In the genomic region with DNA sequence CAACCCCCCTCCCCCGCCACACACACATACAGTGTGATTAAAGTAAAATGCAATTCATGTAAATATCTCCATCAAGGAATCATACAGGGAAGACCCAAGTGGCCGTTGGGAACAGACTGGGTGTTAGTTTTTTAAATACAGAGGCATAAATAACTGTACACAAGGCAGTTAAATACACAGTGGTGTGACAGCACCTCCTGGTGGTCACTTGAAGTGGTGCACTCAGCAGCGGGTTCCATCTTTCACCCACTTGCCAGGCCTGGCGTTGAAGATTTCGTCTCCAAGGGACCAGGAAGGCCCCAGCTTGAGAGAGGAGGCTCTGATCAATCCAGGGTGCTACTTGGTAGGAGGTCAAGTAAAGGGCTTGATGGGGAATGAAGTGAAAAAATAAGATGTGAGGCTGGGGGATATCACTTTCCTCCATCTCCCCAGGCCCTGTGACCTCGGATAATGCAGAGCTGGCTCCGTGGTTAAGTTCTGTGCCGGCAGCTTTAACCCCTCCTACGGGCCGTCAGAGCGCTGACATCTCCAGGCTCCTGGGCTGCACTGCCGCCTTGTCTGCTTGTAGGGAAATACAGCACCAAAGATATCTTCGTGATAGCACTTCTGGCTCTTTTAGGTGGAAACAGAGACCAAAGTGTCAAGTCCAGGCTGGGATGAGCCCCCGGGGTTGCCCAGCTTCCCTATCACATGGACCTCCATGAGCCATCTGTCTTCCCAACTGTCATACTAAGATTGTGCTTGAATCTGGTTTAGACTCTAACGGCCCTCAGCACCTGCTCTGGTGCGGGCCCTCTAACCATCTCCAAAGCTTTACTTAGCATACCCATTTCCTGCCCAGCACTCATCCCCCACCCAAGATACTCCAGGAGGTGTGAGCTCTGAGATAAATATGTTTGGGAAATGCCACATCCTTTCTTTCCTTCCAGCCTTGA, we compare ENCODE assay signal across 8 cellular contexts. TPM values are rescaled to one million over a fixed set of nuclear protein-coding genes. Genes with fewer than 3 reads are reported as not detected.
DNase-seq lines count a peak whose midpoint lies in the region; ATAC-seq, FAIRE-seq and TF ChIP-seq lines count a peak whose summit lies in the region.

No MANE protein-coding gene starts in this region.

- H3K4me1 ChIP-seq in A549 (no peaks in the 10 kb centered on the region), heart right ventricle (peaks cover 0 to 26% (median 5%) of the 10 kb centered on the region in 9 donors), smooth muscle cell (ENCODE audit: low read depth) (no peaks in the 10 kb centered on the region)

- DNase-seq in A549 (ENCODE audit: low read depth in 1 of 2, low spot score in 1 of 2) (peak in 1 of 2 experiments; percentile 60), heart right ventricle (peak; percentile 64 to 67), smooth muscle cell (lab: John Stamatoyannopoulos, UW; ENCODE audit: unreplicated experiment) (peak; percentile 3)
- DNase-seq in activated naive CD8-positive, alpha-beta T cell treated with anti-CD3 and anti-CD28 coated beads for 36 hours, result peak; percentile 56

- H3F3A ChIP-seq in smooth muscle cell (ENCODE audit: low read depth), result no peaks in the 10 kb centered on the region

- no peaks in the 10 kb centered on the region for H3K9me3 Mint-ChIP-seq in activated naive CD8-positive, alpha-beta T cell treated with anti-CD3 and anti-CD28 coated beads for 36 hours

- peaks cover 0 to 24% (median 0%) of the 10 kb centered on the region in 9 donors for H3K36me3 ChIP-seq in heart right ventricle
- H3K36me3 ChIP-seq in smooth muscle cell (ENCODE audit: low read depth), result no peaks in the 10 kb centered on the region

- H3K27ac ChIP-seq in A549 (no peak overlapping the region), heart right ventricle (no peak overlapping the region), smooth muscle cell (ENCODE audit: low read depth) (no peak overlapping the region)

- no peak overlapping the region for H3K27ac Mint-ChIP-seq in activated naive CD8-positive, alpha-beta T cell treated with anti-CD3 and anti-CD28 coated beads for 36 hours

- H3K4me1 Mint-ChIP-seq in activated naive CD8-positive, alpha-beta T cell treated with anti-CD3 and anti-CD28 coated beads for 36 hours, result peaks cover 5% of the 10 kb centered on the region

- CTCF ChIA-PET in A549 (lab: Yijun Ruan, JAX), result interaction anchor here (0.7 to 23.8 kb wide), 56 partner anchors 9 to 458 kb away, joined by 3 to 500 read pairs (median 4); a partner anchor contains a TSS

- H3K79me2 ChIP-seq in smooth muscle cell (ENCODE audit: low read depth), result no peaks in the 10 kb centered on the region

- 56% methylated on average over 16 of the region's 16 CpGs for WGBS in A549 (ENCODE audit: missing lambda C conversion rate)
- WGBS in heart right ventricle, 2 donors, result 45 to 48% methylated on average over 16 of the region's 16 CpGs
- 60% methylated on average over 16 of the region's 16 CpGs for WGBS in smooth muscle cell (ENCODE audit: low lambda C conversion rate)

- H3K4me2 ChIP-seq in A549 (no peak overlapping the region), smooth muscle cell (no peak overlapping the region)

- H3K4me3 ChIP-seq in A549 (no peak overlapping the region), GM12875 (ENCODE audit: low read depth, low read length) (no peak overlapping the region), heart right ventricle (no peak overlapping the region), smooth muscle cell (no peak overlapping the region)

- no peak overlapping the region for H3K4me3 Mint-ChIP-seq in activated naive CD8-positive, alpha-beta T cell treated with anti-CD3 and anti-CD28 coated beads for 36 hours

- no peak for FAIRE-seq in A549 (lab: Jason Lieb, UNC)

- no peaks in the 10 kb centered on the region for H3K9me3 ChIP-seq in A549
- H3K9me3 ChIP-seq in heart right ventricle, result no peaks in the 10 kb centered on the region
- no peaks in the 10 kb centered on the region for H3K9me3 ChIP-seq in smooth muscle cell (replicated peaks; ENCODE audit: low read depth)

- TF ChIP-seq POLR2A in A549 (IDR thresholded peaks at IDR 0.05; ENCODE audit: low read length), result no peak

- H3K36me3 Mint-ChIP-seq in activated naive CD8-positive, alpha-beta T cell treated with anti-CD3 and anti-CD28 coated beads for 36 hours, result no peaks in the 10 kb centered on the region

- peaks cover 0 to 6% (median 0%) of the 10 kb centered on the region in 7 donors for H3K27me3 ChIP-seq in heart right ventricle
- no peaks in the 10 kb centered on the region for H3K27me3 ChIP-seq in smooth muscle cell (ENCODE audit: low read depth)

- H2AFZ ChIP-seq in smooth muscle cell (ENCODE audit: low read depth), result no peak overlapping the region

- H4K20me1 ChIP-seq in smooth muscle cell (ENCODE audit: low read depth), result no peaks in the 10 kb centered on the region

- H3K27me3 Mint-ChIP-seq in activated naive CD8-positive, alpha-beta T cell treated with anti-CD3 and anti-CD28 coated beads for 36 hours, result no peaks in the 10 kb centered on the region

- peak; percentile 76 to 82 for TF ChIP-seq RAD21 in A549 (conservative IDR thresholded peaks at IDR 0.05 in 1 of 2, IDR thresholded peaks at IDR 0.05 in 1 of 2)

- ATAC-seq in A549 (peak; percentile 31 to 65; a peak in 3 of 6 replicates), SK-N-SH treated with all-trans-retinoic acid at 6 μM for 48 hours (peak; percentile 74), heart right ventricle (peak; percentile 40 to 61 (median 54)), GM21786 (IDR thresholded peaks at IDR 0.05; ENCODE audit: unreplicated experiment) (no peak), GM21381 (IDR thresholded peaks at IDR 0.05; ENCODE audit: unreplicated experiment) (no peak)

- intact Hi-C loops in heart right ventricle (cut with DNase I), result loop anchor here in 9 of 10 donors (1.0 to 10.0 kb wide), 14 partner anchors 41 to 419 kb away; a partner anchor contains a TSS

- POLR2A ChIA-PET in A549 (lab: Yijun Ruan, JAX), result no interaction called here

- no peak for TF ChIP-seq EP300 in A549 (IDR thresholded peaks at IDR 0.05)

- peak; percentile 83 for TF ChIP-seq CTCF in A549 (IDR thresholded peaks at IDR 0.05)
- TF ChIP-seq CTCF in GM12875 (IDR thresholded peaks at IDR 0.05; ENCODE audit: borderline replicate concordance, insufficient read depth, low read depth, low read length), result peak; percentile 66
- TF ChIP-seq CTCF in heart right ventricle (IDR thresholded peaks at IDR 0.05), result peak; percentile 83 to 95 (median 91)
- TF ChIP-seq CTCF in smooth muscle cell (IDR thresholded peaks at IDR 0.05; ENCODE audit: borderline replicate concordance, insufficient read depth, poor library complexity, severe bottlenecking), result peak; percentile 82

- no peak overlapping the region for H3K9ac ChIP-seq in smooth muscle cell (ENCODE audit: low read depth)

TF ChIP-seq in A549, 52 proteins besides CTCF, POLR2A, EP300 and RAD21:
- TF ChIP-seq RFX5 (IDR thresholded peaks at IDR 0.05) (no peak), SMC3 (IDR thresholded peaks at IDR 0.05) (peak; percentile 66)

TF ChIP-seq in SK-N-SH treated with all-trans-retinoic acid at 6 μM for 48 hours, 23 proteins besides CTCF, POLR2A, EP300 and RAD21 (continues in another document):
- no peak for TF ChIP-seq GLIS3 (CRISPR knock-in tag; IDR thresholded peaks at IDR 0.05)
- no peak for TF ChIP-seq ZNF8 (CRISPR knock-in tag; IDR thresholded peaks at IDR 0.05)
- TF ChIP-seq ZNF565 (CRISPR knock-in tag; conservative IDR thresholded peaks at IDR 0.05; ENCODE audit: low read depth), result no peak
- TF ChIP-seq, protein P1, sequence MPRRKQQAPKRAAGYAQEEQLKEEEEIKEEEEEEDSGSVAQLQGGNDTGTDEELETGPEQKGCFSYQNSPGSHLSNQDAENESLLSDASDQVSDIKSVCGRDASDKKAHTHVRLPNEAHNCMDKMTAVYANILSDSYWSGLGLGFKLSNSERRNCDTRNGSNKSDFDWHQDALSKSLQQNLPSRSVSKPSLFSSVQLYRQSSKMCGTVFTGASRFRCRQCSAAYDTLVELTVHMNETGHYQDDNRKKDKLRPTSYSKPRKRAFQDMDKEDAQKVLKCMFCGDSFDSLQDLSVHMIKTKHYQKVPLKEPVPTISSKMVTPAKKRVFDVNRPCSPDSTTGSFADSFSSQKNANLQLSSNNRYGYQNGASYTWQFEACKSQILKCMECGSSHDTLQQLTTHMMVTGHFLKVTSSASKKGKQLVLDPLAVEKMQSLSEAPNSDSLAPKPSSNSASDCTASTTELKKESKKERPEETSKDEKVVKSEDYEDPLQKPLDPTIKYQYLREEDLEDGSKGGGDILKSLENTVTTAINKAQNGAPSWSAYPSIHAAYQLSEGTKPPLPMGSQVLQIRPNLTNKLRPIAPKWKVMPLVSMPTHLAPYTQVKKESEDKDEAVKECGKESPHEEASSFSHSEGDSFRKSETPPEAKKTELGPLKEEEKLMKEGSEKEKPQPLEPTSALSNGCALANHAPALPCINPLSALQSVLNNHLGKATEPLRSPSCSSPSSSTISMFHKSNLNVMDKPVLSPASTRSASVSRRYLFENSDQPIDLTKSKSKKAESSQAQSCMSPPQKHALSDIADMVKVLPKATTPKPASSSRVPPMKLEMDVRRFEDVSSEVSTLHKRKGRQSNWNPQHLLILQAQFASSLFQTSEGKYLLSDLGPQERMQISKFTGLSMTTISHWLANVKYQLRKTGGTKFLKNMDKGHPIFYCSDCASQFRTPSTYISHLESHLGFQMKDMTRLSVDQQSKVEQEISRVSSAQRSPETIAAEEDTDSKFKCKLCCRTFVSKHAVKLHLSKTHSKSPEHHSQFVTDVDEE (CRISPR knock-in tag; IDR thresholded peaks at IDR 0.05), result no peak
- TF ChIP-seq RARB (CRISPR knock-in tag; IDR thresholded peaks at IDR 0.05), result no peak
- no peak for TF ChIP-seq TOX (CRISPR knock-in tag; IDR thresholded peaks at IDR 0.05; ENCODE audit: borderline replicate concordance)
- TF ChIP-seq CSDC2 (CRISPR knock-in tag; IDR thresholded peaks at IDR 0.05), result no peak

RNA-seq across cellular contexts. Expression of a gene that starts 20.7 kb away (rescaled TPM):
- polyA plus RNA-seq in A549 (2011; rRNA removed) (1.2 and 1.8 TPM in 2 replicates), A549 (2017; fragmentation: RNase III; extraction: RNeasy Plus Mini Kit Qiagen cat#74134 plus additional on column Dnase treatment) (1.3 to 1.6 TPM (median 1.5 TPM) in 3 replicates), heart right ventricle (10 to 100 TPM; 18.8 to 30.2 TPM), smooth muscle cell (9.7 and 21.7 TPM in 2 replicates)
- polyA plus RNA-seq in A549 (2012; cell fraction: cytosol; rRNA removed), result 0.86 and 1.0 TPM in 2 replicates
- polyA plus RNA-seq in A549 (2012; cell fraction: nucleus; rRNA removed), result 6.1 and 6.7 TPM in 2 replicates
- 2.7 and 4.3 TPM in 2 replicates for polyA minus RNA-seq in A549 (2011; rRNA and poly(A)+ RNA removed)
- total RNA-seq in activated naive CD8-positive, alpha-beta T cell treated with anti-CD3 and anti-CD28 coated beads for 36 hours, result 10 to 100 TPM; 25.1 to 25.3 TPM
- total RNA-seq in heart right ventricle (10 to 100 TPM in 9 of 10 donors, 1 to 10 TPM in 1; 7.5 to 79.1 (median 16.2) TPM), smooth muscle cell (5.8 and 20.6 TPM in 2 replicates)

Comparison
In these comparisons a context has a peak if more than half of its experiments do, and no peak if none do; other contexts are left out.
1. ATAC-seq: peak in A549 (2 of 2), SK-N-SH treated with all-trans-retinoic acid at 6 μM for 48 hours (single experiment) and heart right ventricle (8 of 8); none in GM21786 (single experiment) and GM21381 (single experiment).
2. Peak in every context shown above with its lines, with median percentiles within 50 percentile points of each other: CTCF ChIP-seq.